ENCODE assay signal across 20 cellular contexts in the genomic region with DNA sequence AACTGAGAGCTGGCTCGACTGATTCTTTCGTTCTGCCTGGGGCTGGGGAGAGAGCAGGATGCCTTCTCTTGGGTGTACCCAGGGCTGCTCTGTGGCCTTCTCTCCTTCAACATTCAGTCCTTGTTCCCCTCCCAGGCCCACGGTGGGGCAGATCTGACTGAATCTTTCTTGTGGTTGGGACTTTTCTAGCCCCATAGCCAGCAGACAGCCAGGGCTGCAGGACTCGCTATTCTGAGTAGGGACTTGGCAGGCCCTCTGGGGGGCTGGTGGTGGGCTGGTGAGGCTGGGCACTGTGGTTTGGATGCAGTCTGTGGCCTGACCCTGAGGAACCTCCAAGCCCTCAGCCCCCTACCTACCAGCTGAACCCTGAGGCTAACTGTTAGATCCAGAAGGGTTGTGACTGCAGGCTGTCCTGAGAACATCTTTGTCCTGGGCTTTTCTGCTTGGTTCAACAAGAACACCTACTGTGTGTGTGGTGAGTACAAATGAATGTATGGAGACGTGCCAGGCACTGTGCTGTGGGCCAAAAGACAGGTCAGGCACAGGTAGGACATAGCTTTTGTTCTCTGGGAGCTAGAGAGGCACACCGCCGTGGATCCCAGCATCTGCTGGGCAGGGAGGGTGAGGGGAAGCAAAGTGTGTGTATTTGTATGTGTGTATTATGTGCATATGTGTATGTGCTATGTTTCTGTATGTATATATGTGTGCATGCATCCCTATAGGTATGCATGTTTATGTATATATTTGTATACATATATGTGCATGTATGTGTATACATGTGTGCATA. TPM values are rescaled to one million over a fixed set of nuclear protein-coding genes. Genes with fewer than 3 reads are reported as not detected.
A peak's percentile ranks its signal among the peaks of the same experiment; 100 is the strongest.
DNase-seq lines count a peak whose midpoint lies in the region; ATAC-seq and TF ChIP-seq lines count a peak whose summit lies in the region.
"Had no signal": no experiment of that assay in that cellular context is flagged by ENCODE, and none has a peak within 500 bp of the region (broad histone marks: within the 10 kb centered on the region; RNA-seq: fewer than 3 reads in every experiment).

No MANE protein-coding gene starts in this region.

- no peak overlapping the region for H3K27ac ChIP-seq in PC-9
- H3K27ac ChIP-seq: dorsolateral prefrontal cortex had no signal

- H3K4me3 ChIP-seq in PC-9 (no peak overlapping the region), MG63 (no peak overlapping the region)
- H3K4me3 ChIP-seq: gastrocnemius medialis, SJCRH30 had no signal

- H3K4me3 Mint-ChIP-seq in activated naive CD4-positive, alpha-beta T cell treated with anti-CD3 and anti-CD28 coated beads, Interleukin-2, amount 50 U/mL, for 24 hours: peak overlapping the region; percentile 48
- H3K4me3 Mint-ChIP-seq in activated naive CD4-positive, alpha-beta T cell treated with anti-CD3 and anti-CD28 coated beads, Interleukin-2, amount 10 ng/mL, durations not matched to agents 7 days and 5 days: no peak overlapping the region
- H3K4me3 Mint-ChIP-seq in memory B cell: no peak overlapping the region
- no peak overlapping the region for H3K4me3 Mint-ChIP-seq in stimulated activated naive CD8-positive, alpha-beta T cell treated with anti-CD3 and anti-CD28 coated beads, Interleukin-15, amount 100 ng/mL, for 72 hours

- peaks cover 56% of the 10 kb centered on the region for H3K4me1 Mint-ChIP-seq in activated naive CD4-positive, alpha-beta T cell treated with anti-CD3 and anti-CD28 coated beads, Interleukin-2, amount 50 U/mL, for 24 hours
- H3K4me1 Mint-ChIP-seq in activated naive CD4-positive, alpha-beta T cell treated with anti-CD3 and anti-CD28 coated beads, Interleukin-2, amount 10 ng/mL, durations not matched to agents 7 days and 5 days: peaks cover 42% of the 10 kb centered on the region
- peaks cover 28% of the 10 kb centered on the region for H3K4me1 Mint-ChIP-seq in memory B cell
- H3K4me1 Mint-ChIP-seq in stimulated activated naive CD8-positive, alpha-beta T cell treated with anti-CD3 and anti-CD28 coated beads, Interleukin-15, amount 100 ng/mL, for 72 hours: peaks cover 56% of the 10 kb centered on the region

- no peaks in the 10 kb centered on the region for H3K9me2 ChIP-seq in PC-9 (ENCODE audit: insufficient read depth)

- ATAC-seq in memory B cell (ENCODE audit: low read depth): no peak
- peak; percentile 8 for ATAC-seq in stimulated activated naive CD8-positive, alpha-beta T cell treated with anti-CD3 and anti-CD28 coated beads, Interleukin-15, amount 100 ng/mL, for 72 hours
- ATAC-seq: gastrocnemius medialis, left colon, sciatic nerve had no signal

- no peaks in the 10 kb centered on the region for H3K36me3 Mint-ChIP-seq in activated naive CD4-positive, alpha-beta T cell treated with anti-CD3 and anti-CD28 coated beads, Interleukin-2, amount 50 U/mL, for 24 hours
- H3K36me3 Mint-ChIP-seq in activated naive CD4-positive, alpha-beta T cell treated with anti-CD3 and anti-CD28 coated beads, Interleukin-2, amount 10 ng/mL, durations not matched to agents 7 days and 5 days: no peaks in the 10 kb centered on the region
- no peaks in the 10 kb centered on the region for H3K36me3 Mint-ChIP-seq in memory B cell
- H3K36me3 Mint-ChIP-seq: mesothelial cell of epicardium had no signal

- no peaks in the 10 kb centered on the region for H3K27me3 Mint-ChIP-seq in activated naive CD4-positive, alpha-beta T cell treated with anti-CD3 and anti-CD28 coated beads, Interleukin-2, amount 50 U/mL, for 24 hours
- peaks cover 97% of the 10 kb centered on the region for H3K27me3 Mint-ChIP-seq in activated naive CD4-positive, alpha-beta T cell treated with anti-CD3 and anti-CD28 coated beads, Interleukin-2, amount 10 ng/mL, durations not matched to agents 7 days and 5 days
- no peaks in the 10 kb centered on the region for H3K27me3 Mint-ChIP-seq in memory B cell
- H3K27me3 Mint-ChIP-seq in stimulated activated naive CD8-positive, alpha-beta T cell treated with anti-CD3 and anti-CD28 coated beads, Interleukin-15, amount 100 ng/mL, for 72 hours: peaks cover 50% of the 10 kb centered on the region

- peaks cover 25% of the 10 kb centered on the region for H3F3A ChIP-seq in PC-9 (ENCODE audit: insufficient read depth, low read depth)

- POLR2A ChIA-PET in PC-9 (lab: Charles Lee; ENCODE audit: unreplicated experiment): no interaction called here

- H3K27me3 ChIP-seq in PC-9 (ENCODE audit: insufficient read depth, low read depth) (no peaks in the 10 kb centered on the region), MG63 (no peaks in the 10 kb centered on the region)
- H3K27me3 ChIP-seq: gastrocnemius medialis, SJCRH30 had no signal

- H3K79me2 ChIP-seq in PC-9 (ENCODE audit: low read depth): peaks cover 4% of the 10 kb centered on the region; the same call in 1 of the 2 replicates

- peak overlapping the region; percentile 43; the same call in 1 of the 2 replicates for H3K4me2 ChIP-seq in PC-9

- CTCF ChIA-PET in activated naive CD4-positive, alpha-beta T cell treated with anti-CD3 and anti-CD28 coated beads, Interleukin-2, amount 10 ng/mL, durations not matched to agents 7 days and 5 days (lab: Charles Lee): interaction anchor here (1.1 to 3.1 kb wide), 3 partner anchors 14 to 112 kb away, joined by 3 to 20 read pairs (median 4); no protein-coding TSS in a partner anchor
- CTCF ChIA-PET in PC-9 (lab: Charles Lee): interaction anchor here (0.6 kb wide), 1 partner anchor 14 kb away, joined by 3 read pairs; no protein-coding TSS in a partner anchor

- no peak for TF ChIP-seq CTCF in PC-9 (conservative IDR thresholded peaks at IDR 0.05)

- H3K9me3 Mint-ChIP-seq in activated naive CD4-positive, alpha-beta T cell treated with anti-CD3 and anti-CD28 coated beads, Interleukin-2, amount 50 U/mL, for 24 hours: no peaks in the 10 kb centered on the region
- H3K9me3 Mint-ChIP-seq in activated naive CD4-positive, alpha-beta T cell treated with anti-CD3 and anti-CD28 coated beads, Interleukin-2, amount 10 ng/mL, durations not matched to agents 7 days and 5 days: no peaks in the 10 kb centered on the region
- no peaks in the 10 kb centered on the region for H3K9me3 Mint-ChIP-seq in memory B cell
- no peaks in the 10 kb centered on the region for H3K9me3 Mint-ChIP-seq in stimulated activated naive CD8-positive, alpha-beta T cell treated with anti-CD3 and anti-CD28 coated beads, Interleukin-15, amount 100 ng/mL, for 72 hours
- H3K9me3 Mint-ChIP-seq: mesothelial cell of epicardium had no signal

- no peaks in the 10 kb centered on the region for H3K36me3 ChIP-seq in PC-9 (ENCODE audit: low read depth)
- no peaks in the 10 kb centered on the region for H3K36me3 ChIP-seq in MG63
- H3K36me3 ChIP-seq: gastrocnemius medialis, SJCRH30 had no signal

- H2AFZ ChIP-seq in PC-9: no peak overlapping the region

- H3K4me1 ChIP-seq in PC-9 (replicated peaks; ENCODE audit: insufficient read depth): peaks cover 48% of the 10 kb centered on the region

- no peaks in the 10 kb centered on the region for H4K20me1 ChIP-seq in PC-9 (ENCODE audit: insufficient read depth)

- intact Hi-C loops in PC-9 (cut with micrococcal nuclease; ENCODE audit: unreplicated experiment): loop anchor here (5.0 kb wide), 1 partner anchor 61 kb away; no protein-coding TSS in a partner anchor

- no TSS peak for BruUV-seq in PC-9 (replicated peaks; lab: Mats Ljungman, UMichigan)

- H3K27ac Mint-ChIP-seq in activated naive CD4-positive, alpha-beta T cell treated with anti-CD3 and anti-CD28 coated beads, Interleukin-2, amount 50 U/mL, for 24 hours: no peak overlapping the region
- H3K27ac Mint-ChIP-seq in activated naive CD4-positive, alpha-beta T cell treated with anti-CD3 and anti-CD28 coated beads, Interleukin-2, amount 10 ng/mL, durations not matched to agents 7 days and 5 days: no peak overlapping the region
- H3K27ac Mint-ChIP-seq in memory B cell: peak overlapping the region; percentile 2
- peak overlapping the region in 1 of 2 donors; percentile 39 for H3K27ac Mint-ChIP-seq in stimulated activated naive CD8-positive, alpha-beta T cell treated with anti-CD3 and anti-CD28 coated beads, Interleukin-15, amount 100 ng/mL, for 72 hours
- H3K27ac Mint-ChIP-seq: mesothelial cell of epicardium had no signal

- no peak for DNase-seq in activated naive CD4-positive, alpha-beta T cell treated with anti-CD3 and anti-CD28 coated beads, Interleukin-2, amount 10 ng/mL, durations not matched to agents 7 days and 5 days
- DNase-seq in PC-9 (no peak), memory B cell (ENCODE audit: low spot score in 2 of 2) (no peak), MG63 (no peak), SK-N-DZ (ENCODE audit: low spot score) (no peak)
- peak in 1 of 2 donors; percentile 34 for DNase-seq in stimulated activated naive CD8-positive, alpha-beta T cell treated with anti-CD3 and anti-CD28 coated beads, Interleukin-15, amount 100 ng/mL, for 72 hours
- no peak for DNase-seq in activated CD8-positive, alpha-beta memory T cell treated with anti-CD3 and anti-CD28 coated beads, Interleukin-2, amount 50 U/mL, for 48 hours
- DNase-seq: amygdala, caudate nucleus, dorsolateral prefrontal cortex, gastrocnemius medialis, KG1, left colon, NCI-H2029 treated with DMSO at 0.1 percent for 48 hours, NCI-H524, SJCRH30 had no signal

- H3K9me3 ChIP-seq in PC-9 (ENCODE audit: insufficient read depth, low read depth) (no peaks in the 10 kb centered on the region), MG63 (no peaks in the 10 kb centered on the region)
- H3K9me3 ChIP-seq: gastrocnemius medialis, SJCRH30 had no signal

RNA-seq across cellular contexts. Expression of a gene that starts 2.1 kb away (rescaled TPM):
- 5.2 and 7.5 TPM in 2 replicates for total RNA-seq in PC-9 (2021)
- 5.3 and 7.8 TPM in 2 replicates for total RNA-seq in MG63 (2014; rRNA removed; shearing (Covaris generic); ENCODE audit: low replicate concordance)
- polyA plus RNA-seq in SK-N-DZ (2014; cell fraction: cytosol; rRNA removed): 16.5 and 20.9 TPM in 2 replicates
- 20.6 and 23.2 TPM in 2 replicates for polyA plus RNA-seq in SK-N-DZ (2014; cell fraction: nucleus; rRNA removed)

RNA-seq across cellular contexts. Expression of a gene that starts 35.0 kb away (rescaled TPM):
- total RNA-seq in PC-9 (2021): not detected in 2 replicates
- not detected in 2 replicates for total RNA-seq in MG63 (2014; rRNA removed; shearing (Covaris generic); ENCODE audit: low replicate concordance)
- polyA plus RNA-seq in SK-N-DZ (2014; cell fraction: cytosol; rRNA removed): not detected in 2 replicates
- not detected in 2 replicates for polyA plus RNA-seq in SK-N-DZ (2014; cell fraction: nucleus; rRNA removed)
- total RNA-seq: gastrocnemius medialis, left colon, mesothelial cell of epicardium, osteocyte, sciatic nerve, SJCRH30 had no signal
